In the genomic region with DNA sequence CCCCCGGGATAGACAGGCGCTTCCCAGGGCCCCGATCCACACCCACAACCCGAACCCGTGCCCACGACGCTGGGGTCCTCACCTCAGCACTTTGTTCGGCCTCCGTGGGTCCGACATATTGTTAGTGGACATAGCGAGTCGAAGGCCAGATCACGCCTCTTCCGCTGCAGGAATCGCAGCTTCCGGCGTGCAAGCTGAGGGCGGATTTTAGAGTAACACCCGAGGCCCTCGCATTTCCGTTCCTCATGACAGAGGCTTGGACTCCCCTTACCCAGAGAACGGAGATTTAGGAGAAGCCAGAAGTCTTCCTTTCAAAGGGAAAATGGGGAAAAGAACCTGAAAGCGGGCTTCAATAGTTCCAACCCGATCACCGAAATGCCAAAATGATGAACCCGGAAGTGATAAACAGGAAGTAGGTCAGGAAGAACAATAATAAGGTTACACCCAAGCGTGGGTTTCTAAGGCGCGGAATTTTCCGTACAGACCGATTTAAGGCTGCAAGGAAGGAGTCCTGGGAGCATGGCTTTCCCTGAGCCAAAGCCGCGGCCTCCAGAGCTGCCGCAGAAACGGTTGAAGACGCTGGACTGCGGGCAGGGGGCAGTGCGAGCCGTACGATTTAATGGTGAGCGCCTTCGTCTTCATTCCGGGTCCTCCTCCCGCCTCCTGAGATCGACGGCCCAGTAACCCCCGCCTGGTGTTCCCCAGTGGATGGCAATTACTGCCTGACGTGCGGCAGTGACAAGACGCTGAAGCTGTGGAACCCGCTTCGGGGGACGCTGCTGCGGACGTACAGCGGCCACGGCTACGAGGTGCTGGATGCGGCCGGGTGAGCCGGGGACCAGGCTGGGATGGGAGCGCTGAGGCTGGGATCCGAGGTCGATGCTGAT, we compare ENCODE assay signal across 8 cellular contexts. TPM values are rescaled to one million over a fixed set of nuclear protein-coding genes. Genes with fewer than 3 reads are reported as not detected.
DNase-seq lines count a peak whose midpoint lies in the region; ATAC-seq and TF ChIP-seq lines count a peak whose summit lies in the region.

No MANE protein-coding gene starts in this region.

- H3K27ac ChIP-seq in A673 (ENCODE audit: low read depth, low read length, poor library complexity, severe bottlenecking) (peak overlapping the region; percentile 97), ascending aorta (peak overlapping the region; percentile 95 to 100), right cardiac atrium (ENCODE audit: low read length) (peak overlapping the region; percentile 97), psoas muscle (peak overlapping the region; percentile 98), uterus (peak overlapping the region; percentile 95 to 99)

- H3K4me1 ChIP-seq in A673 (ENCODE audit: insufficient read depth, low read length, poor library complexity, severe bottlenecking) = peaks cover 18% of the 10 kb centered on the region
- peaks cover 12 to 33% of the 10 kb centered on the region in 2 donors for H3K4me1 ChIP-seq in ascending aorta
- H3K4me1 ChIP-seq in right cardiac atrium (ENCODE audit: control insufficient read depth, insufficient read depth, low read length) = peaks cover 7% of the 10 kb centered on the region
- H3K4me1 ChIP-seq in psoas muscle = peaks cover 33% of the 10 kb centered on the region
- H3K4me1 ChIP-seq in uterus = peaks cover 11 to 14% of the 10 kb centered on the region in 2 donors

- no peak for TF ChIP-seq CTCF in A673 (conservative IDR thresholded peaks at IDR 0.05; ENCODE audit: low read depth, low read length)
- TF ChIP-seq CTCF in ascending aorta (IDR thresholded peaks at IDR 0.05) = peak in 1 of 3 experiments; percentile 20
- no peak for TF ChIP-seq CTCF in psoas muscle (IDR thresholded peaks at IDR 0.05)
- TF ChIP-seq CTCF in uterus (IDR thresholded peaks at IDR 0.05) = peak in 1 of 4 experiments; percentile 6

- peak in 1 of 2 donors; percentile 27 for TF ChIP-seq POLR2A in uterus (IDR thresholded peaks at IDR 0.05)

- H3K9me3 ChIP-seq in A673 (ENCODE audit: low read depth, low read length, poor library complexity, severe bottlenecking) (no peaks in the 10 kb centered on the region), ascending aorta (no peaks in the 10 kb centered on the region), right cardiac atrium (ENCODE audit: control insufficient read depth, low read length) (no peaks in the 10 kb centered on the region), psoas muscle (no peaks in the 10 kb centered on the region), uterus (no peaks in the 10 kb centered on the region)

- intact Hi-C loops in A673 (cut with micrococcal nuclease; ENCODE audit: unreplicated experiment) = loop anchor here (10.0 kb wide), 1 partner anchor 615 kb away; the partner anchor contains the start of gene ZNF878
- intact Hi-C loops in ascending aorta (cut with DNase I) = loop anchor here (1.0 to 10.0 kb wide), 6 partner anchors 12 to 1132 kb away; partner anchors contain the start of genes CNN1, DHPS, ZNF490 and ZNF791
- intact Hi-C loops in right cardiac atrium (cut with DNase I) = loop anchor here in 2 of 4 donors (10.0 kb wide), 2 partner anchors 105 to 175 kb away; no protein-coding TSS in a partner anchor
- intact Hi-C loops in psoas muscle (cut with DNase I) = loop anchor here (5.0 to 10.0 kb wide), 2 partner anchors 105 to 107 kb away; no protein-coding TSS in a partner anchor
- intact Hi-C loops in uterus (cut with DNase I; ENCODE audit: low total_unique reads) = no loop called here

- H3K36me3 ChIP-seq in A673 (ENCODE audit: insufficient read depth, low read length, poor library complexity, severe bottlenecking) = peaks cover 21% of the 10 kb centered on the region
- H3K36me3 ChIP-seq in ascending aorta = peaks cover 11 to 26% of the 10 kb centered on the region in 2 donors
- H3K36me3 ChIP-seq in psoas muscle (ENCODE audit: insufficient read depth in 1 of 2, low read depth in 1 of 2) = peaks cover 0 to 44% of the 10 kb centered on the region in 2 donors
- H3K36me3 ChIP-seq in uterus = no peaks in the 10 kb centered on the region

- POLR2A ChIA-PET in A673 (lab: Charles Lee; ENCODE audit: low non-redundant PET) = no interaction called here

- BruUV-seq in A673 (replicated peaks; lab: Mats Ljungman, UMichigan) = no TSS peak

- no peaks in the 10 kb centered on the region for H3K27me3 ChIP-seq in A673 (replicated peaks; ENCODE audit: insufficient read depth, low read depth, low read length, poor library complexity)
- no peaks in the 10 kb centered on the region for H3K27me3 ChIP-seq in ascending aorta
- no peaks in the 10 kb centered on the region for H3K27me3 ChIP-seq in right cardiac atrium (ENCODE audit: control insufficient read depth, insufficient read depth)
- no peaks in the 10 kb centered on the region for H3K27me3 ChIP-seq in psoas muscle (ENCODE audit: insufficient read depth in 3 of 3, low read length in 2 of 3)
- no peaks in the 10 kb centered on the region for H3K27me3 ChIP-seq in uterus

- WGBS in right cardiac atrium = under 1% methylated on average over 64 of the region's 64 CpGs
- 0% methylated on average over 63 to 64 of the region's 64 CpGs for WGBS in psoas muscle, 3 donors

- ATAC-seq in GM18867 (IDR thresholded peaks at IDR 0.05; ENCODE audit: unreplicated experiment) = peak; percentile 37
- peak; percentile 67 to 69 for ATAC-seq in right cardiac atrium
- ATAC-seq in psoas muscle = peak; percentile 64 to 81 (median 78)

- H3K4me3 ChIP-seq in A673 (ENCODE audit: low read depth, low read length, poor library complexity, severe bottlenecking) (peak overlapping the region; percentile 89), ascending aorta (peak overlapping the region; percentile 71 to 92), right cardiac atrium (ENCODE audit: low read length) (peak overlapping the region; percentile 59), psoas muscle (peak overlapping the region; percentile 98), uterus (peak overlapping the region; percentile 64 to 98)

- DNase-seq in A673 (ENCODE audit: low spot score) (peak; percentile 84), NCI-H1417 treated with DMSO at 0.1 percent for 48 hours (lab: John Stamatoyannopoulos, UW) (peak; percentile 45), T-helper 2 cell (peak; percentile 39 to 84 (median 63)), ascending aorta (ENCODE audit: low spot score in 2 of 2) (peak; percentile 40 to 86), right cardiac atrium (peak; percentile 81 to 93 (median 88)), psoas muscle (peak; percentile 79 to 90), uterus (peak; percentile 72 to 78)

- CTCF ChIA-PET in A673 (lab: Charles Lee) = interaction anchor here (0.7 kb wide), 1 partner anchor 12 kb away, joined by 3 read pairs; the partner anchor contains the start of gene DHPS

RNA-seq across cellular contexts. Expression of gene WDR83, which starts 2.9 kb away (rescaled TPM):
- total RNA-seq in A673 (2021) (19.4 and 24.5 TPM in 2 replicates), ascending aorta (12.0 TPM), right cardiac atrium (10 to 100 TPM in 1 of 4 donors, 1 to 10 TPM in 3; 6.3 to 10.5 (median 8.1) TPM), psoas muscle (1 to 10 TPM; 1.8 to 5.8 (median 3.7) TPM), uterus (10 to 100 TPM in 2 of 4 donors, 1 to 10 TPM in 2; 1.5 to 24.7 (median 8.5) TPM)
- polyA plus RNA-seq in right cardiac atrium (10.0 TPM), psoas muscle (1 to 10 TPM; 3.8 to 9.1 (median 5.8) TPM)

RNA-seq across cellular contexts. Expression of gene MAN2B1, which starts 3.0 kb away (rescaled TPM):
- 64.4 and 67.1 TPM in 2 replicates for total RNA-seq in A673 (2021)
- total RNA-seq in ascending aorta = 36.3 TPM
- 10 to 100 TPM; 32.7 to 52.6 (median 42.1) TPM for total RNA-seq in right cardiac atrium
- polyA plus RNA-seq in right cardiac atrium = 19.8 TPM
- total RNA-seq in psoas muscle = 10 to 100 TPM; 14.6 to 20.5 (median 16.2) TPM
- 10 to 100 TPM in 2 of 3 donors, 1 to 10 TPM in 1; 9.6 to 17.8 (median 14.1) TPM for polyA plus RNA-seq in psoas muscle
- 10 to 100 TPM; 15.9 to 54.1 (median 42.8) TPM for total RNA-seq in uterus

RNA-seq across cellular contexts. Expression of gene DHPS, which starts 12.2 kb away (rescaled TPM):
- total RNA-seq in A673 (2021) = 117 and 127 TPM in 2 replicates
- 160 TPM for total RNA-seq in ascending aorta
- 10 to 100 TPM; 40.8 to 52.0 (median 49.7) TPM for total RNA-seq in right cardiac atrium
- polyA plus RNA-seq in right cardiac atrium = 49.4 TPM
- total RNA-seq in psoas muscle = 10 to 100 TPM; 75.6 to 86.7 (median 82.9) TPM
- polyA plus RNA-seq in psoas muscle = 10 to 100 TPM; 70.0 to 84.2 (median 83.8) TPM
- total RNA-seq in uterus = 100 to 1,000 TPM in 2 of 4 donors, 10 to 100 TPM in 2; 70.9 to 125 (median 97.1) TPM

RNA-seq across cellular contexts. Expression of gene GNG14, which starts 18.3 kb away (rescaled TPM):
- not detected in 2 replicates for total RNA-seq in A673 (2021)
- total RNA-seq in ascending aorta = not detected
- not detected for total RNA-seq in right cardiac atrium
- not detected for polyA plus RNA-seq in right cardiac atrium
- not detected for total RNA-seq in psoas muscle
- polyA plus RNA-seq in psoas muscle = not detected
- total RNA-seq in uterus = not detected

RNA-seq across cellular contexts. Expression of gene FBXW9, which starts 26.9 kb away (rescaled TPM):
- 15.4 and 19.6 TPM in 2 replicates for total RNA-seq in A673 (2021)
- 7.6 TPM for total RNA-seq in ascending aorta
- 1 to 10 TPM; 1.2 to 2.0 (median 1.9) TPM for total RNA-seq in right cardiac atrium
- 2.1 TPM for polyA plus RNA-seq in right cardiac atrium
- 1 to 10 TPM; 1.2 to 2.2 (median 1.6) TPM for total RNA-seq in psoas muscle
- 1 to 10 TPM; 4.1 to 9.2 (median 4.4) TPM for polyA plus RNA-seq in psoas muscle
- total RNA-seq in uterus = 1 to 10 TPM in 2 of 4 donors, not detected in 2; 3.8 to 9.5 TPM

Comparison
In these comparisons a context has a peak if more than half of its experiments do, and no peak if none do; other contexts are left out.
1. Peak in every context shown above with its lines: DNase-seq, ATAC-seq, H3K4me3 ChIP-seq and H3K27ac ChIP-seq.